Comparison of ENCODE assay signal across 1 cellular context in the genomic region with DNA sequence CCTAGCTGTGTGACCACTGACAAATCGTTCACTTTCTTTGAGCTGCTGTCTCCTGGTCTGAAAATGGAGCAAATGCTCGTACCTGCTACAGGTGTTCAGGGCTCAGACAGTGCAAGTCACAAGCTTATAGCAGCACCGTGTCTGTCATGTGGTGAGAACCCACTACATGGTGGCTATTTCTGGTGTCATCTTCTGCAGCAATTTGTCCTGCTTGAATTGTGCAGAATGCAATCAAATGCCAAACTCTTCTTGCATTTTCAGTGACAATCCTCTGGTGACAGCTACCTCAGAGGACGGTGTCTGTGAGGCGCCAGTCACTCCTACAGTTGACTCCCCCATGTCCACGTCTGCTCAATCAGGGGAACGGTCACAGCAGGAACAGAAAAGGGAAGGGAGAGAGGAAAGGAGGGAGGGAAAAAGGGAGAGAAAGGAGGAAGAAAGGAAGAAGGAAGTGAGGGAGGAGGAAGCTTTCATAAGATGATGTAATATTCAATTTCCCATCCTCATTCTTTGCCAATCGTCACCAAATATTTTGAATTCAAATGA.
TF ChIP-seq lines count a peak whose summit lies in the region.

No MANE protein-coding gene starts in this region.

TF ChIP-seq in GM23338, 12 proteins besides CTCF, POLR2A, EP300 and RAD21 (continued from another document):
- TF ChIP-seq, protein P1, sequence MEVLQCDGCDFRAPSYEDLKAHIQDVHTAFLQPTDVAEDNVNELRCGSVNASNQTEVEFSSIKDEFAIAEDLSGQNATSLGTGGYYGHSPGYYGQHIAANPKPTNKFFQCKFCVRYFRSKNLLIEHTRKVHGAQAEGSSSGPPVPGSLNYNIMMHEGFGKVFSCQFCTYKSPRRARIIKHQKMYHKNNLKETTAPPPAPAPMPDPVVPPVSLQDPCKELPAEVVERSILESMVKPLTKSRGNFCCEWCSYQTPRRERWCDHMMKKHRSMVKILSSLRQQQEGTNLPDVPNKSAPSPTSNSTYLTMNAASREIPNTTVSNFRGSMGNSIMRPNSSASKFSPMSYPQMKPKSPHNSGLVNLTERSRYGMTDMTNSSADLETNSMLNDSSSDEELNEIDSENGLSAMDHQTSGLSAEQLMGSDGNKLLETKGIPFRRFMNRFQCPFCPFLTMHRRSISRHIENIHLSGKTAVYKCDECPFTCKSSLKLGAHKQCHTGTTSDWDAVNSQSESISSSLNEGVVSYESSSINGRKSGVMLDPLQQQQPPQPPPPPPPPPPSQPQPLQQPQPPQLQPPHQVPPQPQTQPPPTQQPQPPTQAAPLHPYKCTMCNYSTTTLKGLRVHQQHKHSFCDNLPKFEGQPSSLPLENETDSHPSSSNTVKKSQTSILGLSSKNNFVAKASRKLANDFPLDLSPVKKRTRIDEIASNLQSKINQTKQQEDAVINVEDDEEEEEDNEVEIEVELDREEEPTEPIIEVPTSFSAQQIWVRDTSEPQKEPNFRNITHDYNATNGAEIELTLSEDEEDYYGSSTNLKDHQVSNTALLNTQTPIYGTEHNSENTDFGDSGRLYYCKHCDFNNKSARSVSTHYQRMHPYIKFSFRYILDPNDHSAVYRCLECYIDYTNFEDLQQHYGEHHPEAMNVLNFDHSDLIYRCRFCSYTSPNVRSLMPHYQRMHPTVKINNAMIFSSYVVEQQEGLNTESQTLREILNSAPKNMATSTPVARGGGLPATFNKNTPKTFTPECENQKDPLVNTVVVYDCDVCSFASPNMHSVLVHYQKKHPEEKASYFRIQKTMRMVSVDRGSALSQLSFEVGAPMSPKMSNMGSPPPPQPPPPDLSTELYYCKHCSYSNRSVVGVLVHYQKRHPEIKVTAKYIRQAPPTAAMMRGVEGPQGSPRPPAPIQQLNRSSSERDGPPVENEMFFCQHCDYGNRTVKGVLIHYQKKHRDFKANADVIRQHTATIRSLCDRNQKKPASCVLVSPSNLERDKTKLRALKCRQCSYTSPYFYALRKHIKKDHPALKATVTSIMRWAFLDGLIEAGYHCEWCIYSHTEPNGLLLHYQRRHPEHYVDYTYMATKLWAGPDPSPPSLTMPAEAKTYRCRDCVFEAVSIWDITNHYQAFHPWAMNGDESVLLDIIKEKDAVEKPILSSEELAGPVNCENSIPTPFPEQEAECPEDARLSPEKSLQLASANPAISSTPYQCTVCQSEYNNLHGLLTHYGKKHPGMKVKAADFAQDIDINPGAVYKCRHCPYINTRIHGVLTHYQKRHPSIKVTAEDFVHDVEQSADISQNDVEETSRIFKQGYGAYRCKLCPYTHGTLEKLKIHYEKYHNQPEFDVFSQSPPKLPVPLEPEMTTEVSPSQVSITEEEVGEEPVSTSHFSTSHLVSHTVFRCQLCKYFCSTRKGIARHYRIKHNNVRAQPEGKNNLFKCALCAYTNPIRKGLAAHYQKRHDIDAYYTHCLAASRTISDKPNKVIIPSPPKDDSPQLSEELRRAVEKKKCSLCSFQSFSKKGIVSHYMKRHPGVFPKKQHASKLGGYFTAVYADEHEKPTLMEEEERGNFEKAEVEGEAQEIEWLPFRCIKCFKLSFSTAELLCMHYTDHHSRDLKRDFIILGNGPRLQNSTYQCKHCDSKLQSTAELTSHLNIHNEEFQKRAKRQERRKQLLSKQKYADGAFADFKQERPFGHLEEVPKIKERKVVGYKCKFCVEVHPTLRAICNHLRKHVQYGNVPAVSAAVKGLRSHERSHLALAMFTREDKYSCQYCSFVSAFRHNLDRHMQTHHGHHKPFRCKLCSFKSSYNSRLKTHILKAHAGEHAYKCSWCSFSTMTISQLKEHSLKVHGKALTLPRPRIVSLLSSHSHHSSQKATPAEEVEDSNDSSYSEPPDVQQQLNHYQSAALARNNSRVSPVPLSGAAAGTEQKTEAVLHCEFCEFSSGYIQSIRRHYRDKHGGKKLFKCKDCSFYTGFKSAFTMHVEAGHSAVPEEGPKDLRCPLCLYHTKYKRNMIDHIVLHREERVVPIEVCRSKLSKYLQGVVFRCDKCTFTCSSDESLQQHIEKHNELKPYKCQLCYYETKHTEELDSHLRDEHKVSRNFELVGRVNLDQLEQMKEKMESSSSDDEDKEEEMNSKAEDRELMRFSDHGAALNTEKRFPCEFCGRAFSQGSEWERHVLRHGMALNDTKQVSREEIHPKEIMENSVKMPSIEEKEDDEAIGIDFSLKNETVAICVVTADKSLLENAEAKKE (CRISPR knock-in tag; IDR thresholded peaks at IDR 0.05), result no peak
- no peak for TF ChIP-seq JUNB (IDR thresholded peaks at IDR 0.05; ENCODE audit: unreplicated experiment)
- TF ChIP-seq EZH2 (IDR thresholded peaks at IDR 0.05; ENCODE audit: low read depth, unreplicated experiment), result no peak
- no peak for TF ChIP-seq POLR2AphosphoS5 (IDR thresholded peaks at IDR 0.05; ENCODE audit: low read depth)
- TF ChIP-seq NANOG (IDR thresholded peaks at IDR 0.05; ENCODE audit: borderline replicate concordance), result no peak
- TF ChIP-seq ZNF331 (CRISPR knock-in tag; IDR thresholded peaks at IDR 0.05; ENCODE audit: low read depth), result no peak
- TF ChIP-seq CREB1 (CRISPR knock-in tag; IDR thresholded peaks at IDR 0.05; ENCODE audit: low read depth), result no peak
- TF ChIP-seq, protein P2, sequence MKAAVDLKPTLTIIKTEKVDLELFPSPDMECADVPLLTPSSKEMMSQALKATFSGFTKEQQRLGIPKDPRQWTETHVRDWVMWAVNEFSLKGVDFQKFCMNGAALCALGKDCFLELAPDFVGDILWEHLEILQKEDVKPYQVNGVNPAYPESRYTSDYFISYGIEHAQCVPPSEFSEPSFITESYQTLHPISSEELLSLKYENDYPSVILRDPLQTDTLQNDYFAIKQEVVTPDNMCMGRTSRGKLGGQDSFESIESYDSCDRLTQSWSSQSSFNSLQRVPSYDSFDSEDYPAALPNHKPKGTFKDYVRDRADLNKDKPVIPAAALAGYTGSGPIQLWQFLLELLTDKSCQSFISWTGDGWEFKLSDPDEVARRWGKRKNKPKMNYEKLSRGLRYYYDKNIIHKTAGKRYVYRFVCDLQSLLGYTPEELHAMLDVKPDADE (IDR thresholded peaks at IDR 0.05), result no peak
TF ChIP-seq in GM23338: peak in this region for 0.
